ENCODE assay signal across 9 cellular contexts in the genomic region with DNA sequence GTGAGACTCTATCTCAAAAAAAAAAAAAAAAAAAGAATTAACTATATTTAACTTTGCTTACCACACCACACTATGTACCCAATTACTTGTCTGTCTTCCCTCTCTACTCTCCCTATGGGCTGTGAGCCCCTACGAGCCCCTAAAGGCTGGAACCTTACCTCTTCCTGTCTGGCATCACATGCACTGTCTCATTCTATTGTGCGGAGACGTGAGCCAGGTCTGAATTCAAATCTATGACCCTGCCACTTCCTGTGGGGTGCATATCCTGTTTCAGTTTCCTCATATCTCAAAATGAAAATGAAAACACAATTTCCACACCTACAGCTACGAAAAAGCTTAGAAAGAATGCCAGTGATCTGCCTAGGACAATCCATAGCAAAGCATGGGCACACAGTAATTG. TPM values are rescaled to one million over a fixed set of nuclear protein-coding genes. Genes with fewer than 3 reads are reported as not detected.
DNase-seq lines count a peak whose midpoint lies in the region; ATAC-seq lines count a peak whose summit lies in the region.
"Had no signal": no experiment of that assay in that cellular context is flagged by ENCODE, and none has a peak within 500 bp of the region (broad histone marks: within the 10 kb centered on the region; RNA-seq: fewer than 3 reads in every experiment).

No MANE protein-coding gene starts in this region.

- H2AFZ ChIP-seq in mesenchymal stem cell (ENCODE audit: low read depth, low read length) = no peak overlapping the region

- DNase-seq in OCI-M1 (lab: John Stamatoyannopoulos, UW) (peak; percentile 26), HuH-7.5 (ENCODE audit: low spot score) (no peak), mesenchymal stem cell (no peak), SHP77 (lab: John Stamatoyannopoulos, UW) (no peak)
- DNase-seq in activated naive CD8-positive, alpha-beta T cell treated with anti-CD3 and anti-CD28 coated beads, Interleukin-2, amount 10 ng/mL, durations not matched to agents 7 days and 5 days = peak; percentile 46

- no peak overlapping the region for H4K91ac ChIP-seq in mesenchymal stem cell (ENCODE audit: low read length)

- H3K36me3 ChIP-seq in mesenchymal stem cell (ENCODE audit: control insufficient read depth in 1 of 2, insufficient read depth in 2 of 2, low read depth in 1 of 2, low read length in 2 of 2) = no peaks in the 10 kb centered on the region

- POLR2A ChIA-PET in activated naive CD8-positive, alpha-beta T cell treated with anti-CD3 and anti-CD28 coated beads, Interleukin-2, amount 10 ng/mL, durations not matched to agents 7 days and 5 days (lab: Charles Lee) = interaction anchor here (1.0 kb wide), 1 partner anchor 9 kb away, joined by 6 read pairs; no protein-coding TSS in a partner anchor

- H3K36me3 Mint-ChIP-seq in activated naive CD8-positive, alpha-beta T cell treated with anti-CD3 and anti-CD28 coated beads, Interleukin-2, amount 10 ng/mL, durations not matched to agents 7 days and 5 days = peaks cover 10% of the 10 kb centered on the region

- H3K4me3 ChIP-seq in skin epidermis = peak overlapping the region in 2 of 7 experiments; percentile 8
- H3K4me3 ChIP-seq in mesenchymal stem cell (ENCODE audit: insufficient read depth in 1 of 2, low read depth in 1 of 2, low read length in 2 of 2) = no peak overlapping the region

- no peak overlapping the region for H3K4me2 ChIP-seq in mesenchymal stem cell (ENCODE audit: low read length, poor library complexity, severe bottlenecking)

- H2BK5ac ChIP-seq in mesenchymal stem cell (ENCODE audit: low read depth, low read length, poor library complexity, severe bottlenecking) = no peak overlapping the region

- no peaks in the 10 kb centered on the region for H3K4me1 ChIP-seq in mesenchymal stem cell (ENCODE audit: control insufficient read depth, insufficient read depth, low read depth, low read length)

- H2AK5ac ChIP-seq in mesenchymal stem cell (ENCODE audit: low read length, severe bottlenecking) = no peak overlapping the region

- no peak overlapping the region for H2BK12ac ChIP-seq in mesenchymal stem cell (ENCODE audit: low read length in 2 of 2)

- no peak overlapping the region for H3K4ac ChIP-seq in mesenchymal stem cell (ENCODE audit: low read depth in 1 of 2, low read length in 2 of 2)

- H3K9me3 ChIP-seq in mesenchymal stem cell (ENCODE audit: control insufficient read depth, low read length) = peaks cover 4% of the 10 kb centered on the region

- H3K18ac ChIP-seq in mesenchymal stem cell (ENCODE audit: low read depth in 1 of 2, low read length in 2 of 2) = no peak overlapping the region

- H3K9ac ChIP-seq in mesenchymal stem cell (ENCODE audit: low read length) = no peak overlapping the region

- H3K27ac ChIP-seq in skin epidermis (peak overlapping the region in 12 of 21 experiments; percentile 22 to 83 (median 52)), mesenchymal stem cell (ENCODE audit: low read length, poor library complexity, severe bottlenecking) (no peak overlapping the region)

- no peak overlapping the region for H2BK15ac ChIP-seq in mesenchymal stem cell (ENCODE audit: low read depth, poor library complexity, severe bottlenecking)

- H4K8ac ChIP-seq in mesenchymal stem cell (ENCODE audit: low read length) = no peak overlapping the region

- no peak overlapping the region for H3K23ac ChIP-seq in mesenchymal stem cell (ENCODE audit: low read length in 2 of 2)

- peaks cover 34% of the 10 kb centered on the region for H3K4me1 Mint-ChIP-seq in activated naive CD8-positive, alpha-beta T cell treated with anti-CD3 and anti-CD28 coated beads, Interleukin-2, amount 10 ng/mL, durations not matched to agents 7 days and 5 days

- 83% methylated on average over 4 of the region's 4 CpGs for WGBS in mesenchymal stem cell

- H2BK120ac ChIP-seq in mesenchymal stem cell (ENCODE audit: low read depth, low read length) = no peak overlapping the region

- H3K27me3 ChIP-seq in mesenchymal stem cell (ENCODE audit: control insufficient read depth in 1 of 2, insufficient read depth in 1 of 2, low read length in 2 of 2) = no peaks in the 10 kb centered on the region

- H3K4me3 Mint-ChIP-seq in activated naive CD8-positive, alpha-beta T cell treated with anti-CD3 and anti-CD28 coated beads, Interleukin-2, amount 10 ng/mL, durations not matched to agents 7 days and 5 days = peak overlapping the region; percentile 81

- H3K27ac Mint-ChIP-seq in activated naive CD8-positive, alpha-beta T cell treated with anti-CD3 and anti-CD28 coated beads, Interleukin-2, amount 10 ng/mL, durations not matched to agents 7 days and 5 days = peak overlapping the region; percentile 96

- H3K79me1 ChIP-seq in mesenchymal stem cell (replicated peaks; ENCODE audit: low read length, poor library complexity, severe bottlenecking) = no peaks in the 10 kb centered on the region

- H3K27me3 Mint-ChIP-seq in activated naive CD8-positive, alpha-beta T cell treated with anti-CD3 and anti-CD28 coated beads, Interleukin-2, amount 10 ng/mL, durations not matched to agents 7 days and 5 days = no peaks in the 10 kb centered on the region

- no peaks in the 10 kb centered on the region for H3K9me3 Mint-ChIP-seq in activated naive CD8-positive, alpha-beta T cell treated with anti-CD3 and anti-CD28 coated beads, Interleukin-2, amount 10 ng/mL, durations not matched to agents 7 days and 5 days

- no peak overlapping the region for H3K14ac ChIP-seq in mesenchymal stem cell (ENCODE audit: low read length in 2 of 2)

- peak; percentile 55 for ATAC-seq in GM18498 (IDR thresholded peaks at IDR 0.05; ENCODE audit: unreplicated experiment)
- ATAC-seq in HG02642 (IDR thresholded peaks at IDR 0.05; ENCODE audit: poor library complexity, unreplicated experiment) = peak; percentile 78
- ATAC-seq in activated naive CD8-positive, alpha-beta T cell treated with anti-CD3 and anti-CD28 coated beads, Interleukin-2, amount 10 ng/mL, durations not matched to agents 7 days and 5 days (ENCODE audit: low read depth) = peak; percentile 99

RNA-seq across cellular contexts. Expression of gene HS3ST1, which starts 42.9 kb away (rescaled TPM):
- total RNA-seq in activated naive CD8-positive, alpha-beta T cell treated with anti-CD3 and anti-CD28 coated beads, Interleukin-2, amount 10 ng/mL, durations not matched to agents 7 days and 5 days = under 1 TPM; 0.06 to 0.47 TPM
- polyA plus RNA-seq in mesenchymal stem cell (2013, experiment 1 of 2) = 0.07 TPM
- 0.03 TPM for polyA plus RNA-seq in mesenchymal stem cell (2013, experiment 2 of 2)
- total RNA-seq: fibroblast of lung had no signal

Comparison
In these comparisons a context has a peak if more than half of its experiments do, and no peak if none do; other contexts are left out.
1. DNase-seq: peak in OCI-M1 (single experiment) and activated naive CD8-positive, alpha-beta T cell treated with anti-CD3 and anti-CD28 coated beads, Interleukin-2, amount 10 ng/mL, durations not matched to agents 7 days and 5 days (single experiment); none in HuH-7.5 (single experiment), mesenchymal stem cell (single experiment) and SHP77 (0 of 2).
2. Peak in every context shown above with its lines, with median percentiles within 50 percentile points of each other: ATAC-seq.